ENCODE assay signal across 38 cellular contexts in genomic region chr1:33275706-33276572, GRCh38. TPM values are rescaled to one million over a fixed set of nuclear protein-coding genes. Genes with fewer than 3 reads are reported as not detected.
"Had no signal": no experiment of that assay in that cellular context is flagged by ENCODE, and none has a peak within 500 bp of the region (broad histone marks: within the 10 kb centered on the region; RNA-seq: fewer than 3 reads in every experiment).

No MANE protein-coding gene starts in this region.

- H3K4me3 ChIP-seq: adrenal gland, gastroesophageal sphincter, hepatocyte, pancreas, skin epidermis, stomach, transverse colon had no signal

- H3K27me3 Mint-ChIP-seq: effector memory CD8-positive, alpha-beta T cell; memory B cell; stimulated activated memory B cell treated with anti-CD40 and anti-IgM and Interleukin-4, amounts not matched to agents 10 μg/mL and 1 μg/mL and 100 μg/mL, for 72 hours; T-helper 17 cell had no signal

- DNase-seq: activated CD4-positive, alpha-beta T cell treated with anti-CD3 and anti-CD28 coated beads for 48 hours; activated CD4-positive, alpha-beta T cell treated with anti-CD3 and anti-CD28 coated beads, Interleukin-2, amount 50 U/mL, for 48 hours; activated CD8-positive, alpha-beta memory T cell treated with anti-CD3 and anti-CD28 coated beads for 24 hours; activated naive CD4-positive, alpha-beta T cell; brain microvascular endothelial cell; caudate nucleus; cortex of kidney; effector memory CD8-positive, alpha-beta T cell; kidney; right cardiac atrium; SK-N-SH; stimulated activated CD4-positive, alpha-beta T cell treated with anti-CD3 and anti-CD28 coated beads, Interleukin-1b, Interleukin-23, amount 100 ng/mL, for 48 hours; stimulated activated CD4-positive, alpha-beta T cell treated with anti-CD3 and anti-CD28 coated beads, Interleukin-4, amount 100 ng/mL, for 4 hours; stimulated activated CD8-positive, alpha-beta memory T cell treated with anti-CD3 and anti-CD28 coated beads, Interleukin-4, amount 100 ng/mL, for 48 hours; stomach; T-helper 17 cell; T1000; transverse colon; WERI-Rb-1 had no signal

- H3K9me3 Mint-ChIP-seq: activated naive CD4-positive, alpha-beta T cell treated with anti-CD3 and anti-CD28 coated beads, Interleukin-2, amount 50 U/mL, for 72 hours; activated T-helper 1 cell treated with anti-CD3 and anti-CD28 coated beads, Interleukin-12 subunit alpha, Interleukin-12 subunit beta, Interleukin-2, Interleukin-4 antibody, amounts not matched to agents 30 ng/mL and 10 ng/mL and 1 ng/mL, durations not matched to agents 14 hours and 24 hours and 36 hours; effector memory CD8-positive, alpha-beta T cell; memory B cell; nephron; stimulated activated memory B cell treated with anti-CD40 and anti-IgM and Interleukin-4, amounts not matched to agents 10 μg/mL and 1 μg/mL and 100 μg/mL, for 72 hours had no signal

- H3K27ac Mint-ChIP-seq: activated T-helper 1 cell treated with anti-CD3 and anti-CD28 coated beads, Interleukin-12 subunit alpha, Interleukin-12 subunit beta, Interleukin-2, Interleukin-4 antibody, amounts not matched to agents 30 ng/mL and 10 ng/mL and 1 ng/mL, durations not matched to agents 14 hours and 24 hours and 36 hours; stimulated activated memory B cell treated with anti-CD40 and anti-IgM and Interleukin-4, amounts not matched to agents 10 μg/mL and 1 μg/mL and 100 μg/mL, for 72 hours had no signal

- H3K4me1 ChIP-seq: adrenal gland, pancreas, transverse colon had no signal

- ATAC-seq: activated CD4-positive, CD25-positive, alpha-beta regulatory T cell treated with anti-CD3 and anti-CD28 coated beads, Interleukin-2, amount 50 U/mL, for 24 hours; activated naive CD4-positive, alpha-beta T cell treated with anti-CD3 and anti-CD28 coated beads, Interleukin-2, amount 50 U/mL, for 72 hours; effector memory CD8-positive, alpha-beta T cell; gastroesophageal sphincter; left colon; pancreas; stimulated activated memory B cell treated with anti-CD40 and anti-IgM and Interleukin-4, amounts not matched to agents 10 μg/mL and 1 μg/mL and 100 μg/mL, for 72 hours; T-helper 17 cell had no signal

- H3K4me2 ChIP-seq: hepatocyte, SK-N-SH had no signal

- H3K27me3 ChIP-seq: adrenal gland, brain microvascular endothelial cell, gastroesophageal sphincter, hepatocyte, pancreas, stomach, transverse colon had no signal

- H3K36me3 Mint-ChIP-seq: activated naive CD4-positive, alpha-beta T cell treated with anti-CD3 and anti-CD28 coated beads, Interleukin-2, amount 50 U/mL, for 72 hours had no signal

- H3K9me3 ChIP-seq: adrenal gland, gastroesophageal sphincter, pancreas, SK-N-SH, stomach, transverse colon had no signal

- H3K27ac ChIP-seq: brain microvascular endothelial cell, gastroesophageal sphincter, hepatocyte, pancreas, stomach, transverse colon, WERI-Rb-1 had no signal

- H3K9ac ChIP-seq: SK-N-SH had no signal

- H2AFZ ChIP-seq: hepatocyte had no signal

- H3K4me3 Mint-ChIP-seq: activated T-helper 1 cell treated with anti-CD3 and anti-CD28 coated beads, Interleukin-12 subunit alpha, Interleukin-12 subunit beta, Interleukin-2, Interleukin-4 antibody, amounts not matched to agents 30 ng/mL and 10 ng/mL and 1 ng/mL, durations not matched to agents 14 hours and 24 hours and 36 hours; effector memory CD8-positive, alpha-beta T cell; memory B cell; nephron; stimulated activated memory B cell treated with anti-CD40 and anti-IgM and Interleukin-4, amounts not matched to agents 10 μg/mL and 1 μg/mL and 100 μg/mL, for 72 hours; T-helper 17 cell had no signal

RNA-seq across cellular contexts. Expression of gene A3GALT2, which starts 45.0 kb away (rescaled TPM):
- total RNA-seq: activated naive CD4-positive, alpha-beta T cell treated with anti-CD3 and anti-CD28 coated beads, Interleukin-2, amount 50 U/mL, for 72 hours; activated T-helper 1 cell treated with anti-CD3 and anti-CD28 coated beads, Interleukin-12 subunit alpha, Interleukin-12 subunit beta, Interleukin-2, Interleukin-4 antibody, amounts not matched to agents 30 ng/mL and 10 ng/mL and 1 ng/mL, durations not matched to agents 14 hours and 24 hours and 36 hours; astrocyte; endothelial cell of umbilical vein; fibroblast of lung; fibroblast of villous mesenchyme; hepatocyte; kidney; left colon; lower leg skin; mononuclear cell; pancreas; pulmonary artery endothelial cell; right cardiac atrium; stomach; transverse colon had no signal
- polyA plus RNA-seq: endothelial cell of umbilical vein, fibroblast of lung, hepatocyte, right cardiac atrium, stomach had no signal
